Comparison of ENCODE assay signal across 24 cellular contexts in genomic region chr9:113148377-113148715, GRCh38.
"Had no signal": no experiment of that assay in that cellular context is flagged by ENCODE, and none has a peak within 500 bp of the region (broad histone marks: within the 10 kb centered on the region; RNA-seq: fewer than 3 reads in every experiment).

No MANE protein-coding gene starts in this region.

- H3K9me3 Mint-ChIP-seq: activated CD4-positive, alpha-beta memory T cell treated with anti-CD3 and anti-CD28 coated beads, Interleukin-2, amount 10 ng/mL, durations not matched to agents 7 days and 5 days; activated CD4-positive, alpha-beta T cell treated with anti-CD3 and anti-CD28 coated beads, Interleukin-2, amount 10 ng/mL, durations not matched to agents 7 days and 5 days; activated naive CD4-positive, alpha-beta T cell treated with anti-CD3 and anti-CD28 coated beads for 36 hours; activated naive CD4-positive, alpha-beta T cell treated with anti-CD3 and anti-CD28 coated beads, Interleukin-2, amount 50 U/mL, for 24 hours; activated naive CD8-positive, alpha-beta T cell treated with anti-CD3 and anti-CD28 coated beads for 36 hours; activated naive CD8-positive, alpha-beta T cell treated with anti-CD3 and anti-CD28 coated beads, Interleukin-2, amount 50 U/mL, for 24 hours; activated T-helper 1 cell treated with anti-CD3 and anti-CD28 coated beads, Interleukin-12 subunit alpha, Interleukin-12 subunit beta, Interleukin-2, Interleukin-4 antibody, amounts not matched to agents 30 ng/mL and 10 ng/mL and 1 ng/mL, durations not matched to agents 14 hours and 24 hours and 36 hours; activated T-helper 2 cell treated with anti-CD3 and anti-CD28 coated beads, Interferon-gamma antibody, Interleukin-2, Interleukin-4, amounts not matched to agents 10 μg/mL and 5 μg/mL and 100 μg/mL, durations not matched to agents 14 hours and 24 hours and 36 hours; central memory CD8-positive, alpha-beta T cell; endodermal cell had no signal

- H3K4me1 Mint-ChIP-seq: endodermal cell had no signal

- H3K27ac ChIP-seq: brain microvascular endothelial cell, coronary artery had no signal

- DNase-seq: activated CD4-positive, alpha-beta memory T cell treated with anti-CD3 and anti-CD28 coated beads, Interleukin-2, amount 10 ng/mL, durations not matched to agents 7 days and 5 days; activated CD4-positive, alpha-beta T cell treated with anti-CD3 and anti-CD28 coated beads for 36 hours; activated CD4-positive, alpha-beta T cell treated with anti-CD3 and anti-CD28 coated beads, Interleukin-2, amount 10 ng/mL, durations not matched to agents 7 days and 5 days; activated CD4-positive, alpha-beta T cell treated with anti-CD3 and anti-CD28 coated beads, Interleukin-2, amount 50 U/mL, for 4 hours; activated CD4-positive, CD25-positive, alpha-beta regulatory T cell; activated CD4-positive, CD25-positive, alpha-beta regulatory T cell treated with anti-CD3 and anti-CD28 coated beads, Interleukin-2, amount 50 U/mL, for 72 hours; activated effector memory CD4-positive, alpha-beta T cell treated with anti-CD3 and anti-CD28 coated beads, Interleukin-2, amount 50 U/mL, for 16 hours; activated naive CD4-positive, alpha-beta T cell treated with anti-CD3 and anti-CD28 coated beads for 36 hours; activated naive CD8-positive, alpha-beta T cell treated with anti-CD3 and anti-CD28 coated beads for 36 hours; activated naive CD8-positive, alpha-beta T cell treated with anti-CD3 and anti-CD28 coated beads, Interleukin-2, amount 50 U/mL, for 24 hours; activated T-cell treated with anti-CD3 and anti-CD28 coated beads, Interleukin-2, amount 50 U/mL, for 1 hour; activated T-cell treated with anti-CD3 and anti-CD28 coated beads, Interleukin-2, amount 50 U/mL, for 48 hours; anterior cingulate cortex; brain microvascular endothelial cell; effector memory CD4-positive, alpha-beta T cell; endodermal cell; foreskin fibroblast; T-helper 2 cell had no signal

- ATAC-seq: activated CD4-positive, alpha-beta T cell treated with anti-CD3 and anti-CD28 coated beads for 36 hours; activated naive CD8-positive, alpha-beta T cell treated with anti-CD3 and anti-CD28 coated beads, Interleukin-2, amount 50 U/mL, for 24 hours; esophagus mucosa had no signal

- H3K36me3 Mint-ChIP-seq: activated naive CD4-positive, alpha-beta T cell treated with anti-CD3 and anti-CD28 coated beads, Interleukin-2, amount 50 U/mL, for 24 hours had no signal

- H3K27ac Mint-ChIP-seq: activated CD4-positive, alpha-beta memory T cell treated with anti-CD3 and anti-CD28 coated beads, Interleukin-2, amount 10 ng/mL, durations not matched to agents 7 days and 5 days; activated CD4-positive, alpha-beta T cell treated with anti-CD3 and anti-CD28 coated beads for 36 hours; activated CD4-positive, alpha-beta T cell treated with anti-CD3 and anti-CD28 coated beads, Interleukin-2, amount 10 ng/mL, durations not matched to agents 7 days and 5 days; activated naive CD4-positive, alpha-beta T cell treated with anti-CD3 and anti-CD28 coated beads for 36 hours; activated naive CD4-positive, alpha-beta T cell treated with anti-CD3 and anti-CD28 coated beads, Interleukin-2, amount 50 U/mL, for 24 hours; activated naive CD8-positive, alpha-beta T cell treated with anti-CD3 and anti-CD28 coated beads for 36 hours; activated naive CD8-positive, alpha-beta T cell treated with anti-CD3 and anti-CD28 coated beads, Interleukin-2, amount 50 U/mL, for 24 hours; activated T-helper 1 cell treated with anti-CD3 and anti-CD28 coated beads, Interleukin-12 subunit alpha, Interleukin-12 subunit beta, Interleukin-2, Interleukin-4 antibody, amounts not matched to agents 30 ng/mL and 10 ng/mL and 1 ng/mL, durations not matched to agents 14 hours and 24 hours and 36 hours; activated T-helper 2 cell treated with anti-CD3 and anti-CD28 coated beads, Interferon-gamma antibody, Interleukin-2, Interleukin-4, amounts not matched to agents 10 μg/mL and 5 μg/mL and 100 μg/mL, durations not matched to agents 14 hours and 24 hours and 36 hours; endodermal cell had no signal

- H3K4me3 Mint-ChIP-seq: activated CD4-positive, alpha-beta memory T cell treated with anti-CD3 and anti-CD28 coated beads, Interleukin-2, amount 10 ng/mL, durations not matched to agents 7 days and 5 days; activated CD4-positive, alpha-beta T cell treated with anti-CD3 and anti-CD28 coated beads for 36 hours; activated CD4-positive, alpha-beta T cell treated with anti-CD3 and anti-CD28 coated beads, Interleukin-2, amount 10 ng/mL, durations not matched to agents 7 days and 5 days; activated naive CD4-positive, alpha-beta T cell treated with anti-CD3 and anti-CD28 coated beads for 36 hours; activated naive CD4-positive, alpha-beta T cell treated with anti-CD3 and anti-CD28 coated beads, Interleukin-2, amount 50 U/mL, for 24 hours; activated naive CD8-positive, alpha-beta T cell treated with anti-CD3 and anti-CD28 coated beads for 36 hours; activated naive CD8-positive, alpha-beta T cell treated with anti-CD3 and anti-CD28 coated beads, Interleukin-2, amount 50 U/mL, for 24 hours; central memory CD8-positive, alpha-beta T cell; endodermal cell had no signal
